8 cellular contexts compared by ENCODE assay signal in genomic region chr4:5863461-5864113, GRCh38. TPM values are rescaled to one million over a fixed set of nuclear protein-coding genes. Genes with fewer than 3 reads are reported as not detected.
DNase-seq lines count a peak whose midpoint lies in the region; ATAC-seq and TF ChIP-seq lines count a peak whose summit lies in the region.

No MANE protein-coding gene starts in this region.

- H2AFZ ChIP-seq in fibroblast of lung (ENCODE audit: low read length) = no peak overlapping the region

- H3K79me2 ChIP-seq in fibroblast of lung (ENCODE audit: control insufficient read depth, insufficient read depth, low read length) = no peaks in the 10 kb centered on the region

- peak; percentile 39 to 53 for DNase-seq in activated CD4-positive, alpha-beta T cell treated with anti-CD3 and anti-CD28 coated beads for 24 hours (ENCODE audit: low read depth in 2 of 2)
- no peak for DNase-seq in activated CD4-positive, alpha-beta T cell treated with anti-CD3 and anti-CD28 coated beads for 4 hours
- peak; percentile 88 to 98 for DNase-seq in fibroblast of lung (ENCODE audit: low read depth in 2 of 2)
- peak; percentile 40 to 46 for DNase-seq in stimulated activated CD8-positive, alpha-beta memory T cell treated with anti-CD3 and anti-CD28 coated beads, Interleukin-2, amount 100 ng/mL, for 48 hours (ENCODE audit: low read depth in 2 of 2)
- DNase-seq in GOT3 (lab: John Stamatoyannopoulos, UW) = no peak
- DNase-seq in NCI-H524 treated with DMSO at 0.1 percent for 48 hours (lab: John Stamatoyannopoulos, UW) = no peak
- DNase-seq in islet precursor cell = no peak

- no peaks in the 10 kb centered on the region for H4K20me1 ChIP-seq in fibroblast of lung (ENCODE audit: control insufficient read depth, extremely low read depth, insufficient read depth, low read length)

- no peak overlapping the region for H3K4me2 ChIP-seq in fibroblast of lung (ENCODE audit: extremely low read depth, insufficient read depth, low read length)

- no peaks in the 10 kb centered on the region for H3K27me3 ChIP-seq in fibroblast of lung (ENCODE audit: control insufficient read depth, insufficient read depth, low read length)

- H3K36me3 ChIP-seq in fibroblast of lung (ENCODE audit: control insufficient read depth, insufficient read depth, low read length) = no peaks in the 10 kb centered on the region

- no peak overlapping the region for H3K4me3 ChIP-seq in fibroblast of lung (replicated peaks in 1 of 4; ENCODE audit: control extremely low read depth in 1 of 4, insufficient read depth in 1 of 4, low read depth in 3 of 4, low read length in 4 of 4)

- H3K4me1 ChIP-seq in fibroblast of lung (ENCODE audit: control insufficient read depth, extremely low read depth, insufficient read depth, low read length) = no peaks in the 10 kb centered on the region

- H3K27ac ChIP-seq in fibroblast of lung (ENCODE audit: insufficient read depth, low read length) = no peak overlapping the region

- H3K9me3 ChIP-seq in fibroblast of lung (ENCODE audit: control insufficient read depth, insufficient read depth, low read depth, low read length) = no peaks in the 10 kb centered on the region

- no peak for TF ChIP-seq CTCF in fibroblast of lung (conservative IDR thresholded peaks at IDR 0.05 in 1 of 2, IDR thresholded peaks at IDR 0.05 in 1 of 2; ENCODE audit: low read depth in 1 of 2, low read length in 2 of 2)

- ATAC-seq in SK-N-SH treated with all-trans-retinoic acid at 6 μM for 48 hours = no peak

- no peak overlapping the region for H3K9ac ChIP-seq in fibroblast of lung (ENCODE audit: insufficient read depth, low read length)

TF ChIP-seq in SK-N-SH treated with all-trans-retinoic acid at 6 μM for 48 hours, 23 proteins besides CTCF, POLR2A, EP300 and RAD21:
- TF ChIP-seq ZNF70 (CRISPR knock-in tag; IDR thresholded peaks at IDR 0.05) (no peak), SNAI2 (CRISPR knock-in tag; IDR thresholded peaks at IDR 0.05) (no peak), RARB (CRISPR knock-in tag; IDR thresholded peaks at IDR 0.05) (no peak), GLIS3 (CRISPR knock-in tag; IDR thresholded peaks at IDR 0.05) (no peak), ZC3H10 (CRISPR knock-in tag; IDR thresholded peaks at IDR 0.05) (no peak), ZNF8 (CRISPR knock-in tag; IDR thresholded peaks at IDR 0.05) (no peak), ISL1 (CRISPR knock-in tag; IDR thresholded peaks at IDR 0.05) (0 out of 2 replicates have a peak, but pooled peaks have one; percentile 10)

RNA-seq across cellular contexts. Expression of gene CRMP1, which starts 29.3 kb away (rescaled TPM):
- 0.33 and 1.5 TPM in 2 replicates for total RNA-seq in fibroblast of lung
- 0.02 and 2.7 TPM in 2 replicates for polyA plus RNA-seq in fibroblast of lung
- 4.2 and 6.6 TPM in 2 replicates for polyA plus RNA-seq in fibroblast of lung (2012)
- polyA minus RNA-seq in fibroblast of lung (ENCODE audit: low replicate concordance) = 7.1 TPM in 1 of 2 replicates, not detected in the other

Comparison
In these comparisons a context has a peak if more than half of its experiments do, and no peak if none do; other contexts are left out.
1. DNase-seq: peak in activated CD4-positive, alpha-beta T cell treated with anti-CD3 and anti-CD28 coated beads for 24 hours (2 of 2), fibroblast of lung (2 of 2) and stimulated activated CD8-positive, alpha-beta memory T cell treated with anti-CD3 and anti-CD28 coated beads, Interleukin-2, amount 100 ng/mL, for 48 hours (2 of 2); none in activated CD4-positive, alpha-beta T cell treated with anti-CD3 and anti-CD28 coated beads for 4 hours (0 of 2), GOT3 (single experiment), NCI-H524 treated with DMSO at 0.1 percent for 48 hours (single experiment) and islet precursor cell (single experiment).